Comparison of ENCODE assay signal across 8 cellular contexts in genomic region chr14:61698216-61698980, GRCh38. TPM values are rescaled to one million over a fixed set of nuclear protein-coding genes. Genes with fewer than 3 reads are reported as not detected.
DNase-seq lines count a peak whose midpoint lies in the region; ATAC-seq and TF ChIP-seq lines count a peak whose summit lies in the region.

No MANE protein-coding gene starts in this region.

- H3K4me1 ChIP-seq in adrenal gland (replicated peaks in 1 of 2), result peaks cover 10 to 63% of the 10 kb centered on the region in 2 donors

- H3K36me3 Mint-ChIP-seq in memory B cell, result peaks cover 2% of the 10 kb centered on the region

- intact Hi-C loops in adrenal gland (cut with DNase I), result loop anchor here (10.0 kb wide), 1 partner anchor 224 kb away; no protein-coding TSS in a partner anchor

- ATAC-seq in memory B cell (ENCODE audit: low read depth), result no peak

- H3K4me3 Mint-ChIP-seq in memory B cell, result peak overlapping the region; percentile 69

- H3K9me3 Mint-ChIP-seq in memory B cell, result no peaks in the 10 kb centered on the region

- 27 to 45% (median 36%) methylated on average over 2 of the region's 2 CpGs for WGBS in adrenal gland, 4 donors

- DNase-seq in AG09309 (ENCODE audit: low read depth), result no peak
- no peak for DNase-seq in HL-60 (ENCODE audit: low read depth in 1 of 2, low spot score in 1 of 2)
- DNase-seq in adrenal gland, result no peak
- DNase-seq in memory B cell (ENCODE audit: low spot score in 2 of 2), result no peak
- DNase-seq in activated effector memory CD4-positive, alpha-beta T cell treated with anti-CD3 and anti-CD28 coated beads, Interleukin-2, amount 50 U/mL, for 16 hours, result no peak
- no peak for DNase-seq in NCI-H748 (lab: John Stamatoyannopoulos, UW; ENCODE audit: unreplicated experiment)
- no peak for DNase-seq in SW480 (ENCODE audit: low spot score)
- DNase-seq in NK-92 (lab: John Stamatoyannopoulos, UW; ENCODE audit: unreplicated experiment), result no peak

- H3K27me3 ChIP-seq in HL-60 (ENCODE audit: insufficient read depth, poor library complexity, severe bottlenecking), result no peaks in the 10 kb centered on the region
- H3K27me3 ChIP-seq in adrenal gland, result no peaks in the 10 kb centered on the region

- peak overlapping the region; percentile 98 for H3K4me3 ChIP-seq in AG09309 (ENCODE audit: control insufficient read depth, low read depth, low read length)
- peak overlapping the region; percentile 86; the same call in 1 of the 2 replicates for H3K4me3 ChIP-seq in HL-60 (replicated peaks; ENCODE audit: insufficient read depth, low read length)
- peak overlapping the region in 3 of 4 donors; percentile 29 to 96 (median 83) for H3K4me3 ChIP-seq in adrenal gland

- H3K4me1 Mint-ChIP-seq in memory B cell, result peaks cover 27% of the 10 kb centered on the region

- H3K27ac ChIP-seq in HL-60 (replicated peaks) (peak overlapping the region; percentile 0; the same call in 1 of the 2 replicates), adrenal gland (peak overlapping the region; percentile 43 to 100 (median 98))

- H3K9me3 ChIP-seq in adrenal gland (replicated peaks in 1 of 3), result no peaks in the 10 kb centered on the region

- no peak for TF ChIP-seq POLR2A in adrenal gland (IDR thresholded peaks at IDR 0.05)

- peak overlapping the region; percentile 56 for H3K27ac Mint-ChIP-seq in memory B cell

- TF ChIP-seq CTCF in AG09309 (IDR thresholded peaks at IDR 0.05; ENCODE audit: control insufficient read depth, insufficient read depth, low read depth, low read length, missing control alignments) (no peak), HL-60 (IDR thresholded peaks at IDR 0.05; ENCODE audit: insufficient read depth, low read length) (no peak), adrenal gland (IDR thresholded peaks at IDR 0.05) (no peak)

- no peaks in the 10 kb centered on the region for H3K36me3 ChIP-seq in adrenal gland (replicated peaks in 1 of 2)

- H3K27me3 Mint-ChIP-seq in memory B cell, result no peaks in the 10 kb centered on the region

RNA-seq across cellular contexts. Expression of gene HIF1A, which starts 3.1 kb away (rescaled TPM):
- total RNA-seq in adrenal gland, result 100 to 1,000 TPM; 186 to 531 (median 365) TPM
- polyA plus RNA-seq in adrenal gland, result 100 to 1,000 TPM in 1 of 3 donors, 10 to 100 TPM in 2; 47.2 to 504 (median 62.7) TPM
